Comparison of ENCODE assay signal across 17 cellular contexts in the genomic region with DNA sequence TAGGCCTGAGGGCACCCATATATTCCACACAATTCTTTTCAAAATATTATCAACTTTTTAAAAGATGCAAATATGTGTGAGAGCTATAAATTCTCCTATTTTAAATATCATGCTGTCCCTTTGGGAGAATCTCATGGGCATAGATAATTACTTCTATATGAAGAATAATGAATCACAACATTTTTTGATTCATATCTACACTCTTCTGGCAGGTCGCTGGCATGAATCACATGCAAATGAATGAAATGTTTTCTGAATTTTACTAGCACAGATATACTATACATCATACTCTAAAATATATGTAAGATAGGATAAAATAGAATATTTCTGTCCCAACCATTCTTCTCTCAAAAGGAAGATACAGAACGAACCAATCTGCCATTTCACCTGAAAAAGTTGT.
"Had no signal": no experiment of that assay in that cellular context is flagged by ENCODE, and none has a peak within 500 bp of the region (broad histone marks: within the 10 kb centered on the region; RNA-seq: fewer than 3 reads in every experiment).

No MANE protein-coding gene starts in this region.

- H3K4me1 Mint-ChIP-seq: memory B cell, neural crest cell, WTC11 had no signal

- H3K36me3 Mint-ChIP-seq: memory B cell, T-cell, WTC11 had no signal

- H3K4me3 Mint-ChIP-seq: activated CD8-positive, alpha-beta memory T cell treated with anti-CD3 and anti-CD28 coated beads, Interleukin-2, amount 10 ng/mL, durations not matched to agents 7 days and 5 days; memory B cell; neural crest cell; T-cell; WTC11 had no signal

- H3K4me1 ChIP-seq: esophagus muscularis mucosa, spleen, testis had no signal

- H3K27ac ChIP-seq: esophagus muscularis mucosa, SK-N-MC, spleen, testis, upper lobe of left lung had no signal

- H3K4me3 ChIP-seq: esophagus muscularis mucosa, SK-N-MC, spleen, testis, upper lobe of left lung had no signal

- H3K9me3 ChIP-seq: esophagus muscularis mucosa, spleen, testis, upper lobe of left lung had no signal

- H3K9me3 Mint-ChIP-seq: memory B cell had no signal

- DNase-seq: activated CD4-positive, alpha-beta T cell treated with anti-CD3 and anti-CD28 coated beads, Interleukin-2, amount 50 U/mL, for 1 hour; activated CD8-positive, alpha-beta memory T cell treated with anti-CD3 and anti-CD28 coated beads, Interleukin-2, amount 10 ng/mL, durations not matched to agents 7 days and 5 days; amygdala; dermis blood vessel endothelial cell; effector memory CD4-positive, alpha-beta T cell; left ventricle myocardium superior; retina; SHP77; spleen; T-cell; testis; upper lobe of left lung had no signal

- H3K27me3 ChIP-seq: esophagus muscularis mucosa, spleen, testis, upper lobe of left lung had no signal

- ATAC-seq: activated CD8-positive, alpha-beta memory T cell treated with anti-CD3 and anti-CD28 coated beads, Interleukin-2, amount 10 ng/mL, durations not matched to agents 7 days and 5 days; left ventricle myocardium superior; T-cell; WTC11 had no signal

- H3K27ac Mint-ChIP-seq: activated CD8-positive, alpha-beta memory T cell treated with anti-CD3 and anti-CD28 coated beads, Interleukin-2, amount 10 ng/mL, durations not matched to agents 7 days and 5 days; memory B cell; T-cell; WTC11 had no signal

- H3K36me3 ChIP-seq: esophagus muscularis mucosa, spleen, upper lobe of left lung had no signal

- H3K27me3 Mint-ChIP-seq: memory B cell had no signal
